Comparison of ENCODE assay signal across 8 cellular contexts in the genomic region with DNA sequence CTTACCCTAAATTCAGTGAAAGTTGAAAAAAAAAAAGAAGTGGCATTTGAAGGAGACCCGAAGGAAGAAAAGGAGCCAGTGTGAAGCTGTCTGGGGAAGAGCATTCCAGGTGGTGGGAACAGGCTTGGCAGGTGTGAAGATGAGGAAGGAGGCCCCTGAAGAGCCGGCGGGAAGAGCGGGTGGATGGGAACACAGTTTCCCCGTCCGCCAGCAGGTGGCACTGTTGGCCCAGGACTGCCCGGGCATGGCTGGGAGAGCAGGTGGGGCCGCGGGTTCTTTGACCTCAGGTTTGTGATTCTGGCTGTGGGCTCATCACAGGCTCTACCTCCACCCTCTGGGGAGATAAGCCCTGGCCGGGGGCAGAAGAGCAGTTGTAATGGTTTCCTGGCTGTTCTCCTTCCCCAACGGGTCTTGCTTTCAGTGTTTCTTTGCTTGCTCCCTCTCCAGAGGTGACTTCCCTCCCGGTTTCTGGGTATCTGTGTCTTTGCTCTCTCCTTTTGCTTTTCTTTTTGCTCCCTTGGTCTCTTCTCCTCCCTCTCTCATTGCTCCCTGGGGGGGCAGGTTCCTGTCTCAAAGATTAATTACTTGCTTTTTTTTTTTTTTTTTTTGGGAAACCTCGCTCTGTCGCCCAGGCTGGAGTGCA. TPM values are rescaled to one million over a fixed set of nuclear protein-coding genes. Genes with fewer than 3 reads are reported as not detected.
A peak's percentile ranks its signal among the peaks of the same experiment; 100 is the strongest.
DNase-seq lines count a peak whose midpoint lies in the region; FAIRE-seq and TF ChIP-seq lines count a peak whose summit lies in the region.

No MANE protein-coding gene starts in this region.

- peak; percentile 66 for DNase-seq in CD14-positive monocyte (ENCODE audit: low spot score)
- peak; percentile 97 for DNase-seq in H7
- DNase-seq in NCI-H748 treated with DMSO at 0.1 percent for 48 hours (lab: John Stamatoyannopoulos, UW): peak; percentile 31
- peak; percentile 43 to 58 for DNase-seq in activated CD8-positive, alpha-beta memory T cell treated with anti-CD3 and anti-CD28 coated beads for 4 hours (ENCODE audit: low read depth in 2 of 2)
- peak; percentile 81 to 99 for DNase-seq in H1 (ENCODE audit: low read depth in 1 of 2, low spot score in 2 of 2)
- DNase-seq in mesenchymal stem cell: peak; percentile 31
- peak; percentile 46 to 56 for DNase-seq in stimulated activated CD8-positive, alpha-beta memory T cell treated with anti-CD3 and anti-CD28 coated beads, Interleukin-15, amount 100 ng/mL, for 48 hours (ENCODE audit: low read depth in 2 of 2)
- no peak for DNase-seq in dedifferentiated amniotic fluid mesenchymal stem cell (ENCODE audit: extremely low spot score)

- no peaks in the 10 kb centered on the region for H3K23me2 ChIP-seq in H1 (ENCODE audit: low read depth, low read length)

- H4K91ac ChIP-seq in H1 (replicated peaks; ENCODE audit: insufficient read length, low read length): peak overlapping the region; percentile 30
- no peak overlapping the region for H4K91ac ChIP-seq in mesenchymal stem cell (ENCODE audit: low read length)

- no peak for TF ChIP-seq POLR2A in H1 (IDR thresholded peaks at IDR 0.05; ENCODE audit: control extremely low read depth in 1 of 2, low read depth in 2 of 2, low read length in 2 of 2)

- H3K79me2 ChIP-seq in H1 (ENCODE audit: control insufficient read depth in 1 of 2, insufficient read depth in 2 of 2, low read length in 2 of 2): no peaks in the 10 kb centered on the region

- CTCF ChIA-PET in H1 (lab: Charles Lee; ENCODE audit: partially characterized antibody): interaction anchor here (0.5 to 5.8 kb wide), 28 partner anchors 9 to 1165 kb away, joined by 3 to 81 read pairs (median 4); no protein-coding TSS in a partner anchor

- H3K4me3 ChIP-seq in H7 (ENCODE audit: insufficient read depth, low read depth, low read length): no peak overlapping the region
- no peak overlapping the region for H3K4me3 ChIP-seq in H1 (ENCODE audit: extremely low read depth in 1 of 4, insufficient read depth in 2 of 4, low read depth in 3 of 4, low read length in 4 of 4)
- H3K4me3 ChIP-seq in mesenchymal stem cell (ENCODE audit: insufficient read depth in 1 of 2, low read depth in 1 of 2, low read length in 2 of 2): no peak overlapping the region

- no peak overlapping the region for H2BK20ac ChIP-seq in H1 (ENCODE audit: low read length)

- peak overlapping the region in 3 of 7 donors; percentile 44 to 66 (median 47) for H3K27ac Mint-ChIP-seq in CD14-positive monocyte

- H2BK12ac ChIP-seq in H1 (ENCODE audit: low read depth, low read length): no peak overlapping the region
- no peak overlapping the region for H2BK12ac ChIP-seq in mesenchymal stem cell (ENCODE audit: low read length in 2 of 2)

- H3K23ac ChIP-seq in H1 (ENCODE audit: insufficient read length) (no peak overlapping the region), mesenchymal stem cell (ENCODE audit: low read length in 2 of 2) (no peak overlapping the region)

- WGBS in H1 (ENCODE audit: extremely low coverage in 1 of 2, insufficient coverage in 1 of 2, insufficient read length in 1 of 2, insufficient replicate concordance in 2 of 2, low coverage in 1 of 2, low lambda C conversion rate in 2 of 2, missing lambda C conversion rate in 1 of 2), 2 experiments: 17% methylated on average over 11 of the region's 14 CpGs; no CpG with 5 or more reads in 1 of the 2 experiments
- WGBS in mesenchymal stem cell: 13% methylated on average over 13 of the region's 14 CpGs

- no peak overlapping the region for H3K4me3 Mint-ChIP-seq in CD14-positive monocyte

- no peak overlapping the region for H3K4ac ChIP-seq in H1 (replicated peaks; ENCODE audit: insufficient read length, low read depth, low read length)
- H3K4ac ChIP-seq in mesenchymal stem cell (ENCODE audit: low read depth in 1 of 2, low read length in 2 of 2): no peak overlapping the region

- H2AFZ ChIP-seq in H1 (ENCODE audit: low read length) (0 out of 2 replicates have a peak overlapping the region, but pooled peaks have one; percentile 60), mesenchymal stem cell (ENCODE audit: low read depth, low read length) (no peak overlapping the region)

- peak; percentile 97 to 98 for TF ChIP-seq RAD21 in H1 (IDR thresholded peaks at IDR 0.05 in 1 of 2, conservative IDR thresholded peaks at IDR 0.05 in 1 of 2; ENCODE audit: low read depth in 2 of 2, low read length in 2 of 2)

- H4K5ac ChIP-seq in H1 (ENCODE audit: insufficient read length, low read depth, low read length): no peak overlapping the region

- peaks cover 0 to 2% (median 0%) of the 10 kb centered on the region in 7 donors for H3K9me3 Mint-ChIP-seq in CD14-positive monocyte

- H3K9ac ChIP-seq in H1 (replicated peaks in 1 of 4; ENCODE audit: extremely low read depth in 1 of 4, low read depth in 3 of 4, low read length in 3 of 4) (no peak overlapping the region), mesenchymal stem cell (ENCODE audit: low read length) (no peak overlapping the region)

- H3K36me3 ChIP-seq in H7 (replicated peaks; ENCODE audit: control insufficient read depth, insufficient read depth, low read length) (no peaks in the 10 kb centered on the region), H1 (ENCODE audit: control insufficient read depth in 2 of 4, insufficient read depth in 4 of 4, low read length in 3 of 4) (no peaks in the 10 kb centered on the region), mesenchymal stem cell (ENCODE audit: control insufficient read depth in 1 of 2, insufficient read depth in 2 of 2, low read depth in 1 of 2, low read length in 2 of 2) (no peaks in the 10 kb centered on the region)

- H2BK5ac ChIP-seq in H1 (ENCODE audit: low read depth, low read length) (no peak overlapping the region; the same call in 1 of the 2 replicates), mesenchymal stem cell (ENCODE audit: low read depth, low read length, poor library complexity, severe bottlenecking) (no peak overlapping the region)

- peaks cover 36% of the 10 kb centered on the region for H3K4me1 Mint-ChIP-seq in CD14-positive monocyte

- H3K4me1 ChIP-seq in H1 (replicated peaks in 1 of 4; ENCODE audit: control insufficient read depth in 3 of 4, insufficient read depth in 4 of 4, low read length in 3 of 4) (peaks cover 0 to 3% (median 1%) of the 10 kb centered on the region in 4 experiments; a peak in 5 of 7 replicates), mesenchymal stem cell (ENCODE audit: control insufficient read depth, insufficient read depth, low read depth, low read length) (peaks cover 2% of the 10 kb centered on the region)

- intact Hi-C loops in CD14-positive monocyte (cut with micrococcal nuclease): loop anchor here (1.0 to 5.0 kb wide), 4 partner anchors 41 to 185 kb away; no protein-coding TSS in a partner anchor

- H3K14ac ChIP-seq in H1 (ENCODE audit: insufficient read length): no peak overlapping the region
- H3K14ac ChIP-seq in mesenchymal stem cell (ENCODE audit: low read length in 2 of 2): no peak overlapping the region

- H3K27me3 Mint-ChIP-seq in CD14-positive monocyte (ENCODE audit: low read depth in 3 of 3): peaks cover 0 to under 1% (median 0%) of the 10 kb centered on the region in 3 donors

- H3K18ac ChIP-seq in H1 (ENCODE audit: extremely low read depth, low read length): no peak overlapping the region; the same call in 1 of the 2 replicates
- H3K18ac ChIP-seq in mesenchymal stem cell (ENCODE audit: low read depth in 1 of 2, low read length in 2 of 2): no peak overlapping the region

- H3K79me1 ChIP-seq in H1 (ENCODE audit: low read depth, low read length) (no peaks in the 10 kb centered on the region), mesenchymal stem cell (replicated peaks; ENCODE audit: low read length, poor library complexity, severe bottlenecking) (no peaks in the 10 kb centered on the region)

- H4K20me1 ChIP-seq in H1 (replicated peaks in 1 of 2; ENCODE audit: control insufficient read depth in 1 of 2, insufficient read depth in 2 of 2, low read length in 2 of 2): no peaks in the 10 kb centered on the region

- POLR2A ChIA-PET in H1 (lab: Charles Lee; ENCODE audit: partially characterized antibody): interaction anchor here (0.9 kb wide), 1 partner anchor 99 kb away, joined by 4 read pairs; no protein-coding TSS in a partner anchor

- no peak overlapping the region; the same call in 1 of the 2 replicates for H4K8ac ChIP-seq in H1 (ENCODE audit: extremely low read depth, insufficient read depth, low read length)
- no peak overlapping the region for H4K8ac ChIP-seq in mesenchymal stem cell (ENCODE audit: low read length)

- peak in 1 of 2 experiments; percentile 60; a peak in 1 of 3 replicates for TF ChIP-seq EP300 in H1 (IDR thresholded peaks at IDR 0.05; ENCODE audit: borderline replicate concordance in 1 of 2, low read depth in 2 of 2, low read length in 2 of 2)

- no peaks in the 10 kb centered on the region for H3K27me3 ChIP-seq in H7 (ENCODE audit: control insufficient read depth, insufficient read depth, low read length)
- no peaks in the 10 kb centered on the region for H3K27me3 ChIP-seq in H1 (replicated peaks in 1 of 4; ENCODE audit: control insufficient read depth in 3 of 4, extremely low read depth in 1 of 4, insufficient read depth in 3 of 4, low read length in 3 of 4)
- peaks cover 8 to 32% of the 10 kb centered on the region in 2 experiments for H3K27me3 ChIP-seq in mesenchymal stem cell (ENCODE audit: control insufficient read depth in 1 of 2, insufficient read depth in 1 of 2, low read length in 2 of 2)

- H2AK5ac ChIP-seq in H1 (ENCODE audit: low read depth, low read length) (no peak overlapping the region), mesenchymal stem cell (ENCODE audit: low read length, severe bottlenecking) (no peak overlapping the region)

- H3K4me2 ChIP-seq in H1 (ENCODE audit: insufficient read depth in 1 of 2, low read depth in 2 of 2, low read length in 2 of 2) (no peak overlapping the region), mesenchymal stem cell (ENCODE audit: low read length, poor library complexity, severe bottlenecking) (no peak overlapping the region)

- no peak overlapping the region for H2BK120ac ChIP-seq in H1 (replicated peaks; ENCODE audit: low read depth, low read length)
- no peak overlapping the region for H2BK120ac ChIP-seq in mesenchymal stem cell (ENCODE audit: low read depth, low read length)

- peak; percentile 88 for FAIRE-seq in H1 (lab: Jason Lieb, UNC)

- H3K36me3 Mint-ChIP-seq in CD14-positive monocyte: peaks cover 17 to 45% of the 10 kb centered on the region in 2 donors

- H2BK15ac ChIP-seq in H1 (ENCODE audit: low read length): no peak overlapping the region; the same call in 1 of the 2 replicates
- no peak overlapping the region for H2BK15ac ChIP-seq in mesenchymal stem cell (ENCODE audit: low read depth, poor library complexity, severe bottlenecking)

- TF ChIP-seq CTCF in CD14-positive monocyte (IDR thresholded peaks at IDR 0.05): peak; percentile 90
- TF ChIP-seq CTCF in H1 (IDR thresholded peaks at IDR 0.05; ENCODE audit: control extremely low read depth in 1 of 3, insufficient read depth in 1 of 3, low read depth in 1 of 3, low read length in 3 of 3): peak; percentile 96 to 98 (median 97)

- H3K27ac ChIP-seq in H1 (ENCODE audit: low read depth, low read length): no peak overlapping the region
- H3K27ac ChIP-seq in mesenchymal stem cell (ENCODE audit: low read length, poor library complexity, severe bottlenecking): no peak overlapping the region

- no peaks in the 10 kb centered on the region for H3K9me3 ChIP-seq in H1 (ENCODE audit: insufficient read depth in 2 of 2, low read depth in 1 of 2, low read length in 1 of 2)
- H3K9me3 ChIP-seq in mesenchymal stem cell (ENCODE audit: control insufficient read depth, low read length): no peaks in the 10 kb centered on the region

- no peak overlapping the region for H3K56ac ChIP-seq in H1 (replicated peaks; ENCODE audit: insufficient read length, low read depth, low read length)

RNA-seq across cellular contexts. Expression of a gene that starts 32.3 kb away (rescaled TPM):
- polyA plus RNA-seq in CD14-positive monocyte (1 to 10 TPM; 1.5 to 6.1 TPM), H1 (2011; rRNA removed) (24.0 and 28.9 TPM in 2 replicates)
- 35.5 and 45.7 TPM in 2 replicates for total RNA-seq in H7 (2014; rRNA removed; shearing (Covaris generic))
- 63.4 and 63.8 TPM in 2 replicates for total RNA-seq in H1 (2021; fragmentation: NEBNext Ultra II Directional; extraction: Animal tissue kit (Norgen Biotek cat#: 25700))
- 25.1 TPM for polyA plus RNA-seq in H1 (2011; cell fraction: cytosol; rRNA removed)
- polyA plus RNA-seq in H1 (2011; cell fraction: nucleus; rRNA removed): 165 TPM
- polyA plus RNA-seq in H1 (2012, experiment 1 of 2): 26.1 to 39.5 TPM (median 30.8 TPM) in 4 replicates
- polyA plus RNA-seq in H1 (2012, experiment 2 of 2): 16.1 TPM
- 22.5 TPM for polyA plus RNA-seq in H1 (2013, experiment 1 of 2)
- 22.8 TPM for polyA plus RNA-seq in H1 (2013, experiment 2 of 2)
- 27.1 and 37.8 TPM in 2 replicates for polyA minus RNA-seq in H1 (2011; rRNA and poly(A)+ RNA removed)
- 18.9 TPM for polyA minus RNA-seq in H1 (2011; cell fraction: cytosol; rRNA and poly(A)+ RNA removed)
- polyA minus RNA-seq in H1 (2011; cell fraction: nucleus; rRNA and poly(A)+ RNA removed): 28.5 TPM
- 0.10 TPM for polyA plus RNA-seq in mesenchymal stem cell (2013, experiment 1 of 2)
- 0.14 TPM for polyA plus RNA-seq in mesenchymal stem cell (2013, experiment 2 of 2)
